In genomic region chr2:16656784-16657391, GRCh38 we compare ENCODE assay signal across 1 cellular context.
TF ChIP-seq lines count a peak whose summit lies in the region.

No MANE protein-coding gene starts in this region.

TF ChIP-seq in IMR-90, 13 proteins besides CTCF, POLR2A, EP300 and RAD21 (continued from another document):
- TF ChIP-seq ELK1 (IDR thresholded peaks at IDR 0.05; ENCODE audit: borderline replicate concordance, low read depth, low read length): no peak
- TF ChIP-seq CEBPB (IDR thresholded peaks at IDR 0.05; ENCODE audit: low read depth, low read length): no peak
